ENCODE assay signal across 1 cellular context in genomic region chr22:44691796-44692661, GRCh38.
TF ChIP-seq lines count a peak whose summit lies in the region.

No MANE protein-coding gene starts in this region.

TF ChIP-seq in K562, 482 proteins besides CTCF, POLR2A, EP300 and RAD21 (continued from another document):
- no peak for TF ChIP-seq PBX2 (CRISPR knock-in tag; IDR thresholded peaks at IDR 0.05; ENCODE audit: low read depth)
- TF ChIP-seq PBX2 (tag; conservative IDR thresholded peaks at IDR 0.05; ENCODE audit: low read depth): no peak
- TF ChIP-seq HMBOX1 (IDR thresholded peaks at IDR 0.05): no peak
- no peak for TF ChIP-seq HDAC6 (IDR thresholded peaks at IDR 0.05; ENCODE audit: low read depth, low read length)
- TF ChIP-seq ZNF263 (CRISPR knock-in tag; IDR thresholded peaks at IDR 0.05; ENCODE audit: borderline replicate concordance): peak; percentile 94
- peak; percentile 12; the same call in 1 of the 2 replicates for TF ChIP-seq PKNOX1 (IDR thresholded peaks at IDR 0.05)
- TF ChIP-seq ZNF79 (CRISPR knock-in tag; IDR thresholded peaks at IDR 0.05; ENCODE audit: low read depth): no peak
- TF ChIP-seq ZBED1 (IDR thresholded peaks at IDR 0.05): no peak
- TF ChIP-seq NFIX (CRISPR knock-in tag; IDR thresholded peaks at IDR 0.05; ENCODE audit: low read depth): no peak
- no peak for TF ChIP-seq PRPF4 (IDR thresholded peaks at IDR 0.05; ENCODE audit: insufficient read depth, low read depth, low read length, poor library complexity, severe bottlenecking)
- TF ChIP-seq CBX2 (IDR thresholded peaks at IDR 0.05; ENCODE audit: insufficient read depth, low read length, poor library complexity, severe bottlenecking): no peak
